In genomic region chr9:137188086-137188489, GRCh38 we compare ENCODE assay signal across 9 cellular contexts. TPM values are rescaled to one million over a fixed set of nuclear protein-coding genes. Genes with fewer than 3 reads are reported as not detected.
DNase-seq lines count a peak whose midpoint lies in the region; ATAC-seq, FAIRE-seq and TF ChIP-seq lines count a peak whose summit lies in the region.
"Had no signal": no experiment of that assay in that cellular context is flagged by ENCODE, and none has a peak within 500 bp of the region (broad histone marks: within the 10 kb centered on the region; RNA-seq: fewer than 3 reads in every experiment).

No MANE protein-coding gene starts in this region.

- H3K27ac ChIP-seq in GM23338 (ENCODE audit: low read depth) (no peak overlapping the region), right atrium auricular region (peak overlapping the region; percentile 92 to 97), small intestine (ENCODE audit: low read depth in 1 of 2, low read length in 1 of 2) (peak overlapping the region; percentile 96)

- H3K9me3 ChIP-seq in right atrium auricular region (no peaks in the 10 kb centered on the region), small intestine (ENCODE audit: control insufficient read depth, low read depth) (no peaks in the 10 kb centered on the region)

- peak; percentile 31 for ATAC-seq in GM23338
- ATAC-seq in activated B cell treated with CpG ODN at 0.5 μM for 24 hours (ENCODE audit: low read depth), result no peak

- no peak for FAIRE-seq in small intestine (lab: Jason Lieb, UNC)
- FAIRE-seq: islet of Langerhans had no signal

- peak overlapping the region; percentile 91; the same call in 1 of the 2 replicates for H2AFZ ChIP-seq in GM23338

- H3K4me3 ChIP-seq in GM23338 (peak overlapping the region; percentile 94), right atrium auricular region (peak overlapping the region; percentile 84 to 98), small intestine (ENCODE audit: low read depth in 1 of 2, low read length in 2 of 2) (peak overlapping the region; percentile 84 to 89)

- no peak for DNase-seq in GM23338 (ENCODE audit: low spot score)
- no peak for DNase-seq in activated B cell treated with CpG ODN at 0.5 μM for 24 hours
- DNase-seq in right atrium auricular region (ENCODE audit: low spot score), result no peak
- DNase-seq in small intestine, result no peak
- no peak for DNase-seq in COLO668 (lab: John Stamatoyannopoulos, UW; ENCODE audit: unreplicated experiment)
- no peak for DNase-seq in DMS 273 (lab: John Stamatoyannopoulos, UW; ENCODE audit: unreplicated experiment)
- no peak for DNase-seq in NCI-H345 (lab: John Stamatoyannopoulos, UW)
- no peak for DNase-seq in mucosa of gallbladder (ENCODE audit: low spot score)

- H3K36me3 Mint-ChIP-seq in GM23338 (ENCODE audit: low read depth), result peaks cover 17% of the 10 kb centered on the region
- H3K36me3 Mint-ChIP-seq in activated B cell treated with CpG ODN at 0.5 μM for 24 hours (ENCODE audit: low read depth), result peaks cover 59% of the 10 kb centered on the region

- H3K4me1 Mint-ChIP-seq in GM23338 (peaks cover 9% of the 10 kb centered on the region), activated B cell treated with CpG ODN at 0.5 μM for 24 hours (peaks cover 36% of the 10 kb centered on the region)

- H3K4me3 Mint-ChIP-seq in GM23338 (peak overlapping the region; percentile 91), activated B cell treated with CpG ODN at 0.5 μM for 24 hours (peak overlapping the region; percentile 92)

- peak overlapping the region; percentile 93 for H3K4me2 ChIP-seq in GM23338

- H3K27me3 ChIP-seq in GM23338 (ENCODE audit: insufficient read depth) (no peaks in the 10 kb centered on the region), right atrium auricular region (no peaks in the 10 kb centered on the region), small intestine (ENCODE audit: control insufficient read depth in 2 of 2, insufficient read depth in 2 of 2, low read length in 2 of 2) (no peaks in the 10 kb centered on the region)

- H4K20me1 ChIP-seq in GM23338 (replicated peaks; ENCODE audit: insufficient read depth), result peaks cover 5% of the 10 kb centered on the region; the same call in 1 of the 2 replicates

- H3K9me2 ChIP-seq in GM23338 (ENCODE audit: insufficient read depth), result no peaks in the 10 kb centered on the region

- POLR2A ChIA-PET in activated B cell treated with CpG ODN at 0.5 μM for 24 hours (lab: Charles Lee), result interaction anchor here (1.0 to 4.4 kb wide), 15 partner anchors 10 to 461 kb away, joined by 3 to 49 read pairs (median 10); partner anchors contain the start of genes CYSRT1, MAN1B1, NDOR1 and RNF208

- H3K9me3 Mint-ChIP-seq in GM23338, result no peaks in the 10 kb centered on the region
- no peaks in the 10 kb centered on the region for H3K9me3 Mint-ChIP-seq in activated B cell treated with CpG ODN at 0.5 μM for 24 hours

- peaks cover 13% of the 10 kb centered on the region for H3K4me1 ChIP-seq in GM23338 (ENCODE audit: insufficient read depth)
- H3K4me1 ChIP-seq in right atrium auricular region, result peaks cover 0 to 43% of the 10 kb centered on the region in 2 donors
- peaks cover 3 to 19% of the 10 kb centered on the region in 2 donors for H3K4me1 ChIP-seq in small intestine (ENCODE audit: control insufficient read depth in 2 of 2, insufficient read depth in 1 of 2, low read depth in 1 of 2, low read length in 1 of 2)

- intact Hi-C loops in activated B cell treated with CpG ODN at 0.5 μM for 24 hours (cut with micrococcal nuclease), result loop anchor here (1.0 kb wide), 6 partner anchors 12 to 70 kb away; partner anchors contain the start of genes NDOR1, TMEM203 and TPRN

- no peak for TF ChIP-seq CTCF in GM23338 (conservative IDR thresholded peaks at IDR 0.05; ENCODE audit: low read depth in 2 of 2)
- no peak for TF ChIP-seq CTCF in activated B cell treated with CpG ODN at 0.5 μM for 24 hours (IDR thresholded peaks at IDR 0.05)
- no peak for TF ChIP-seq CTCF in right atrium auricular region (IDR thresholded peaks at IDR 0.05)

- 0 to 1% (median 1%) methylated on average over 30 to 31 of the region's 31 CpGs for WGBS in small intestine, 3 donors

- CTCF ChIA-PET in activated B cell treated with CpG ODN at 0.5 μM for 24 hours (lab: Charles Lee), result interaction anchor here (0.6 to 2.0 kb wide), 6 partner anchors 14 to 102 kb away, joined by 3 to 13 read pairs (median 6); partner anchors contain the start of genes MAN1B1, RNF224 and TPRN

- H3K27ac Mint-ChIP-seq in GM23338, result peak overlapping the region; percentile 84; the same call in 1 of the 2 replicates
- H3K27ac Mint-ChIP-seq in activated B cell treated with CpG ODN at 0.5 μM for 24 hours, result peak overlapping the region; percentile 90

- H3K27me3 Mint-ChIP-seq in GM23338 (ENCODE audit: insufficient read depth, low read depth, poor library complexity) (peaks cover 13% of the 10 kb centered on the region), activated B cell treated with CpG ODN at 0.5 μM for 24 hours (no peaks in the 10 kb centered on the region)

- 0 out of 2 replicates have a peak, but pooled peaks cover 4% of the 10 kb centered on the region for H3F3A ChIP-seq in GM23338 (replicated peaks; ENCODE audit: low read depth)

- no peaks in the 10 kb centered on the region for H3K36me3 ChIP-seq in GM23338 (ENCODE audit: insufficient read depth)
- peaks cover 40% of the 10 kb centered on the region for H3K36me3 ChIP-seq in right atrium auricular region
- H3K36me3 ChIP-seq in small intestine (ENCODE audit: control insufficient read depth in 2 of 2, insufficient read depth in 2 of 2, low read length in 2 of 2), result peaks cover 6% of the 10 kb centered on the region in 2 donors

- H3K79me2 ChIP-seq in GM23338 (replicated peaks; ENCODE audit: insufficient read depth), result peaks cover 25% of the 10 kb centered on the region

TF ChIP-seq in GM23338, 12 proteins besides CTCF, POLR2A, EP300 and RAD21 (continues in another document):
- no peak for TF ChIP-seq JUNB (IDR thresholded peaks at IDR 0.05; ENCODE audit: unreplicated experiment)
- no peak for TF ChIP-seq ZNF331 (CRISPR knock-in tag; IDR thresholded peaks at IDR 0.05; ENCODE audit: low read depth)
- TF ChIP-seq REST (IDR thresholded peaks at IDR 0.05; ENCODE audit: unreplicated experiment), result no peak
- no peak for TF ChIP-seq POLR2AphosphoS5 (IDR thresholded peaks at IDR 0.05; ENCODE audit: low read depth)
- TF ChIP-seq CREB1 (CRISPR knock-in tag; IDR thresholded peaks at IDR 0.05; ENCODE audit: low read depth), result no peak

RNA-seq across cellular contexts. Expression of gene ANAPC2, which starts 0.3 kb away (rescaled TPM):
- total RNA-seq in GM23338 (2014; rRNA removed; shearing (Covaris generic)), result 41.5 and 42.9 TPM in 2 replicates
- polyA plus RNA-seq in GM23338 (2016; fragmentation: Nextera tagmentation; extraction: Ambion mirVana) (16.4 and 19.2 TPM in 2 replicates), small intestine (10 to 100 TPM; 20.0 to 39.6 (median 34.4) TPM)
- total RNA-seq in activated B cell treated with CpG ODN at 0.5 μM for 24 hours (75.7 and 93.9 TPM in 2 replicates), right atrium auricular region (10 to 100 TPM; 10.8 to 12.1 TPM), mucosa of gallbladder (64.6 TPM)

RNA-seq across cellular contexts. Expression of gene SSNA1, which starts 0.4 kb away (rescaled TPM):
- 91.5 and 132 TPM in 2 replicates for total RNA-seq in GM23338 (2014; rRNA removed; shearing (Covaris generic))
- polyA plus RNA-seq in GM23338 (2016; fragmentation: Nextera tagmentation; extraction: Ambion mirVana) (154 TPM in 2 replicates), small intestine (100 to 1,000 TPM in 2 of 3 donors, 10 to 100 TPM in 1; 92.0 to 146 (median 113) TPM)
- total RNA-seq in activated B cell treated with CpG ODN at 0.5 μM for 24 hours (71.9 and 76.8 TPM in 2 replicates), right atrium auricular region (10 to 100 TPM; 67.1 to 72.0 TPM), mucosa of gallbladder (65.7 TPM)

RNA-seq across cellular contexts. Expression of gene TPRN, which starts 12.5 kb away (rescaled TPM):
- total RNA-seq in GM23338 (2014; rRNA removed; shearing (Covaris generic)), result 29.2 and 29.3 TPM in 2 replicates
- polyA plus RNA-seq in GM23338 (2016; fragmentation: Nextera tagmentation; extraction: Ambion mirVana) (6.4 and 9.1 TPM in 2 replicates), small intestine (10 to 100 TPM; 57.0 to 98.4 (median 74.8) TPM)
- total RNA-seq in activated B cell treated with CpG ODN at 0.5 μM for 24 hours (9.3 and 11.4 TPM in 2 replicates), right atrium auricular region (1 to 10 TPM; 6.4 to 6.8 TPM), mucosa of gallbladder (74.4 TPM)

RNA-seq across cellular contexts. Expression of gene TMEM210, which starts 16.2 kb away (rescaled TPM):
- not detected in 2 replicates for total RNA-seq in GM23338 (2014; rRNA removed; shearing (Covaris generic))
- polyA plus RNA-seq in GM23338 (2016; fragmentation: Nextera tagmentation; extraction: Ambion mirVana) (not detected in 2 replicates), small intestine (not detected)
- total RNA-seq in activated B cell treated with CpG ODN at 0.5 μM for 24 hours (not detected in 2 replicates), right atrium auricular region (not detected), mucosa of gallbladder (not detected)

RNA-seq across cellular contexts. Expression of gene TMEM203, which starts 17.4 kb away (rescaled TPM):
- 43.2 and 53.4 TPM in 2 replicates for total RNA-seq in GM23338 (2014; rRNA removed; shearing (Covaris generic))
- polyA plus RNA-seq in GM23338 (2016; fragmentation: Nextera tagmentation; extraction: Ambion mirVana) (32.7 and 37.4 TPM in 2 replicates), small intestine (10 to 100 TPM; 33.0 to 38.2 (median 35.3) TPM)
- total RNA-seq in activated B cell treated with CpG ODN at 0.5 μM for 24 hours (32.7 and 34.1 TPM in 2 replicates), right atrium auricular region (10 to 100 TPM; 31.4 to 33.9 TPM), mucosa of gallbladder (37.6 TPM)
